Comparison of ENCODE assay signal across 14 cellular contexts in genomic region chr2:138298120-138298814, GRCh38.
A peak's percentile ranks its signal among the peaks of the same experiment; 100 is the strongest.
DNase-seq lines count a peak whose midpoint lies in the region; ATAC-seq lines count a peak whose summit lies in the region.
"Had no signal": no experiment of that assay in that cellular context is flagged by ENCODE, and none has a peak within 500 bp of the region (broad histone marks: within the 10 kb centered on the region; RNA-seq: fewer than 3 reads in every experiment).

No MANE protein-coding gene starts in this region.

- H3K4me1 Mint-ChIP-seq in activated CD4-positive, alpha-beta T cell treated with anti-CD3 and anti-CD28 coated beads, Interleukin-2, amount 10 ng/mL, durations not matched to agents 7 days and 5 days, result no peaks in the 10 kb centered on the region
- H3K4me1 Mint-ChIP-seq: natural killer cell had no signal

- CTCF ChIA-PET in activated CD4-positive, alpha-beta T cell treated with anti-CD3 and anti-CD28 coated beads, Interleukin-2, amount 10 ng/mL, durations not matched to agents 7 days and 5 days (lab: Charles Lee), result interaction anchor here (0.6 kb wide), 1 partner anchor 85 kb away, joined by 4 read pairs; no protein-coding TSS in a partner anchor

- H3K9me3 Mint-ChIP-seq in activated CD4-positive, alpha-beta T cell treated with anti-CD3 and anti-CD28 coated beads, Interleukin-2, amount 10 ng/mL, durations not matched to agents 7 days and 5 days, result no peaks in the 10 kb centered on the region
- H3K9me3 Mint-ChIP-seq: T-helper 2 cell treated with Interferon-gamma antibody and Interleukin-4, amounts not matched to agents 5 μg/mL and 100 μg/mL, for 36 hours had no signal

- POLR2A ChIA-PET in activated CD4-positive, alpha-beta T cell treated with anti-CD3 and anti-CD28 coated beads, Interleukin-2, amount 10 ng/mL, durations not matched to agents 7 days and 5 days (lab: Charles Lee), result no interaction called here

- ATAC-seq in GM18868 (IDR thresholded peaks at IDR 0.05; ENCODE audit: unreplicated experiment) (peak; percentile 67), GM21423 (IDR thresholded peaks at IDR 0.05; ENCODE audit: unreplicated experiment) (peak; percentile 81), HG02970 (IDR thresholded peaks at IDR 0.05; ENCODE audit: low FRiP score, unreplicated experiment) (peak; percentile 69), HG03558 (IDR thresholded peaks at IDR 0.05; ENCODE audit: extremely low read depth, unreplicated experiment) (peak; percentile 45)
- ATAC-seq: heart right ventricle, left ventricle myocardium superior, natural killer cell, sciatic nerve had no signal

- H3K27ac Mint-ChIP-seq in activated CD4-positive, alpha-beta T cell treated with anti-CD3 and anti-CD28 coated beads, Interleukin-2, amount 10 ng/mL, durations not matched to agents 7 days and 5 days, result no peak overlapping the region
- H3K27ac Mint-ChIP-seq: natural killer cell; T-helper 2 cell treated with Interferon-gamma antibody and Interleukin-4, amounts not matched to agents 5 μg/mL and 100 μg/mL, for 36 hours had no signal

- DNase-seq in anterior cingulate cortex (lab: John Stamatoyannopoulos, UW) (no peak), DMS153 (lab: John Stamatoyannopoulos, UW) (no peak)
- no peak for DNase-seq in activated CD4-positive, alpha-beta T cell treated with anti-CD3 and anti-CD28 coated beads, Interleukin-2, amount 10 ng/mL, durations not matched to agents 7 days and 5 days
- DNase-seq in activated CD4-positive, CD25-positive, alpha-beta regulatory T cell (lab: John Stamatoyannopoulos, UW), result no peak
- DNase-seq: activated gamma-delta T cell treated with Interleukin-2 at 50 U/mL for 16 hours, heart right ventricle, left ventricle myocardium superior, natural killer cell had no signal

- no peaks in the 10 kb centered on the region for H3K36me3 Mint-ChIP-seq in activated CD4-positive, alpha-beta T cell treated with anti-CD3 and anti-CD28 coated beads, Interleukin-2, amount 10 ng/mL, durations not matched to agents 7 days and 5 days (ENCODE audit: low read depth)
- H3K36me3 Mint-ChIP-seq: natural killer cell had no signal

- no peaks in the 10 kb centered on the region for H3K27me3 Mint-ChIP-seq in activated CD4-positive, alpha-beta T cell treated with anti-CD3 and anti-CD28 coated beads, Interleukin-2, amount 10 ng/mL, durations not matched to agents 7 days and 5 days

- H3K4me3 Mint-ChIP-seq in activated CD4-positive, alpha-beta T cell treated with anti-CD3 and anti-CD28 coated beads, Interleukin-2, amount 10 ng/mL, durations not matched to agents 7 days and 5 days, result no peak overlapping the region
- H3K4me3 Mint-ChIP-seq: natural killer cell; T-helper 2 cell treated with Interferon-gamma antibody and Interleukin-4, amounts not matched to agents 5 μg/mL and 100 μg/mL, for 36 hours had no signal
